Comparison of ENCODE assay signal across 20 cellular contexts in the genomic region with DNA sequence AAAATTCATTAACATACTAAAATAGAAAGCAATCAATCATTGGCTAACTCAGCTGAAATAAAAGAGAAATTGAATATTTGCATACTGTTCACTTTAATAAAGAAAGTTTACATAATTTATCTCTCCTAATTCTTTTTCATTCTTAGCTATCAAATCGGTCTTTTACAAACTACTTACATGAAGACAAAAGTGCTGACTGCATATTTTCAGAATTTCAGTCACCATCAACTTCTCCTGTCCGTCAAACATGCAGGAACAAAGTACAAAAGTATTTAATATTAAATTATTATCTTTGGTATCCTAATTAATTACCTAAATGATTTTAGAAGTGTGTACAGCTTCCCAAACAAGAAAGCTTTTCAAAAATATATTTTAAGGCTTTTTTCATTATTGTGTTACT.
A peak's percentile ranks its signal among the peaks of the same experiment; 100 is the strongest.
DNase-seq lines count a peak whose midpoint lies in the region; ATAC-seq, FAIRE-seq and TF ChIP-seq lines count a peak whose summit lies in the region.
"Had no signal": no experiment of that assay in that cellular context is flagged by ENCODE, and none has a peak within 500 bp of the region (broad histone marks: within the 10 kb centered on the region; RNA-seq: fewer than 3 reads in every experiment).

No MANE protein-coding gene starts in this region.

- DNase-seq in A549 (ENCODE audit: low read depth in 1 of 2, low spot score in 1 of 2): no peak
- DNase-seq in IMR-90: no peak
- no peak for DNase-seq in smooth muscle cell (lab: John Stamatoyannopoulos, UW; ENCODE audit: unreplicated experiment)
- no peak for DNase-seq in T-helper 2 cell treated with Interferon-gamma antibody and Interleukin-4, amounts not matched to agents 5 μg/mL and 100 μg/mL, for 36 hours (ENCODE audit: low spot score)
- DNase-seq: 8988T; AML-193; Caco-2; Calu3; CD4-positive, alpha-beta T cell; CD8-positive, alpha-beta T cell; DMS79 treated with DMSO at 0.1 percent for 48 hours; GF-D8 had no signal

- H2BK20ac ChIP-seq in IMR-90 (ENCODE audit: low read depth, low read length): no peak overlapping the region

- H2AK5ac ChIP-seq in IMR-90 (ENCODE audit: low read depth, low read length): no peak overlapping the region

- no peaks in the 10 kb centered on the region for H3K27me3 Mint-ChIP-seq in T-helper 2 cell treated with Interferon-gamma antibody and Interleukin-4, amounts not matched to agents 5 μg/mL and 100 μg/mL, for 36 hours (ENCODE audit: low read depth)
- H3K27me3 Mint-ChIP-seq: B cell; CD4-positive, alpha-beta T cell had no signal

- H2AK9ac ChIP-seq in IMR-90 (replicated peaks; ENCODE audit: low read depth, low read length, poor library complexity): no peak overlapping the region

- intact Hi-C loops in IMR-90 (cut with micrococcal nuclease): no loop called here

- H2BK5ac ChIP-seq in IMR-90 (ENCODE audit: low read depth, low read length, poor library complexity, severe bottlenecking): no peak overlapping the region

- no peaks in the 10 kb centered on the region for H3K4me1 Mint-ChIP-seq in T-helper 2 cell treated with Interferon-gamma antibody and Interleukin-4, amounts not matched to agents 5 μg/mL and 100 μg/mL, for 36 hours (ENCODE audit: low read depth)
- H3K4me1 Mint-ChIP-seq: B cell had no signal

- no peak overlapping the region for H4K91ac ChIP-seq in IMR-90 (ENCODE audit: insufficient read depth, low read depth, low read length)

- H3K23ac ChIP-seq in IMR-90 (ENCODE audit: low read depth, low read length): no peak overlapping the region

- no peaks in the 10 kb centered on the region for H3K9me3 ChIP-seq in A549
- H3K9me3 ChIP-seq in IMR-90 (ENCODE audit: control insufficient read depth, insufficient read depth, low read length): peaks cover 3% of the 10 kb centered on the region; the same call in 1 of the 2 replicates
- H3K9me3 ChIP-seq in smooth muscle cell (replicated peaks; ENCODE audit: low read depth): no peaks in the 10 kb centered on the region
- H3K9me3 ChIP-seq: BLaER1 treated with 17β-estradiol and CSF1 and Interleukin-3, amounts not matched to agents 10 nM and 100 nM; Caco-2 had no signal

- H3K9me1 ChIP-seq in IMR-90 (ENCODE audit: insufficient read depth, low read length): no peaks in the 10 kb centered on the region

- H3F3A ChIP-seq in smooth muscle cell (ENCODE audit: low read depth): no peaks in the 10 kb centered on the region

- no peak overlapping the region for H3K27ac Mint-ChIP-seq in T-helper 2 cell treated with Interferon-gamma antibody and Interleukin-4, amounts not matched to agents 5 μg/mL and 100 μg/mL, for 36 hours
- H3K27ac Mint-ChIP-seq: B cell; CD4-positive, alpha-beta T cell; CD8-positive, alpha-beta T cell had no signal

- no peak overlapping the region for H4K5ac ChIP-seq in IMR-90 (ENCODE audit: low read depth, low read length)

- POLR2A ChIA-PET in A549 (lab: Yijun Ruan, JAX) (no interaction called here), IMR-90 (lab: Charles Lee; ENCODE audit: unreplicated experiment) (no interaction called here)

- H4K8ac ChIP-seq in IMR-90 (ENCODE audit: low read depth in 2 of 2, low read length in 2 of 2): no peak overlapping the region

- H3K4me1 ChIP-seq in A549: no peaks in the 10 kb centered on the region
- H3K4me1 ChIP-seq in IMR-90 (ENCODE audit: control insufficient read depth, insufficient read depth, low read length): no peaks in the 10 kb centered on the region
- no peaks in the 10 kb centered on the region for H3K4me1 ChIP-seq in smooth muscle cell (ENCODE audit: low read depth)
- H3K4me1 ChIP-seq: BLaER1 treated with 17β-estradiol and CSF1 and Interleukin-3, amounts not matched to agents 10 nM and 100 nM; Caco-2 had no signal

- no peak overlapping the region for H2BK120ac ChIP-seq in IMR-90 (ENCODE audit: low read depth, low read length)

- no peak overlapping the region for H3K4me3 ChIP-seq in A549
- H3K4me3 ChIP-seq in IMR-90 (ENCODE audit: insufficient read depth, low read depth, low read length): no peak overlapping the region
- no peak overlapping the region for H3K4me3 ChIP-seq in smooth muscle cell
- H3K4me3 ChIP-seq: BLaER1 treated with 17β-estradiol and CSF1 and Interleukin-3, amounts not matched to agents 10 nM and 100 nM had no signal

- in situ Hi-C loops in IMR-90 (cut with MboI; ENCODE audit: low sequenced_read_pairs): no loop called here

- H3K56ac ChIP-seq in IMR-90 (ENCODE audit: extremely low read depth, insufficient read depth, low read length): no peak overlapping the region

- H2BK15ac ChIP-seq in IMR-90 (ENCODE audit: low read depth, low read length): no peak overlapping the region

- H3K4me2 ChIP-seq in A549 (no peak overlapping the region), IMR-90 (ENCODE audit: low read depth, low read length) (no peak overlapping the region), smooth muscle cell (no peak overlapping the region)
- H3K4me2 ChIP-seq: BLaER1 treated with 17β-estradiol and CSF1 and Interleukin-3, amounts not matched to agents 10 nM and 100 nM had no signal

- no peak for TF ChIP-seq CTCF in A549 (IDR thresholded peaks at IDR 0.05)
- TF ChIP-seq CTCF in IMR-90 (conservative IDR thresholded peaks at IDR 0.05; ENCODE audit: low read depth, low read length): no peak
- TF ChIP-seq CTCF in smooth muscle cell (IDR thresholded peaks at IDR 0.05; ENCODE audit: borderline replicate concordance, insufficient read depth, poor library complexity, severe bottlenecking): no peak

- dilution Hi-C loops in IMR-90 (cut with HindIII; ENCODE audit: low sequenced_read_pairs, unreplicated experiment): no loop called here

- no peak overlapping the region for H3K14ac ChIP-seq in IMR-90 (replicated peaks; ENCODE audit: low read depth, low read length)

- no peak overlapping the region for H3K4me3 Mint-ChIP-seq in T-helper 2 cell treated with Interferon-gamma antibody and Interleukin-4, amounts not matched to agents 5 μg/mL and 100 μg/mL, for 36 hours
- H3K4me3 Mint-ChIP-seq: B cell; CD4-positive, alpha-beta T cell; CD8-positive, alpha-beta T cell had no signal

- no peaks in the 10 kb centered on the region for H3K36me3 Mint-ChIP-seq in T-helper 2 cell treated with Interferon-gamma antibody and Interleukin-4, amounts not matched to agents 5 μg/mL and 100 μg/mL, for 36 hours (ENCODE audit: low read depth)
- H3K36me3 Mint-ChIP-seq: CD8-positive, alpha-beta T cell had no signal

- H3K27me3 ChIP-seq in IMR-90 (ENCODE audit: control insufficient read depth, insufficient read depth, low read length) (no peaks in the 10 kb centered on the region), smooth muscle cell (ENCODE audit: low read depth) (no peaks in the 10 kb centered on the region)
- H3K27me3 ChIP-seq: BLaER1 treated with 17β-estradiol and CSF1 and Interleukin-3, amounts not matched to agents 10 nM and 100 nM had no signal

- no peaks in the 10 kb centered on the region for H3K79me1 ChIP-seq in IMR-90 (ENCODE audit: low read depth in 1 of 2, low read length in 2 of 2)

- H4K20me1 ChIP-seq in IMR-90 (ENCODE audit: insufficient read depth, low read length): no peaks in the 10 kb centered on the region
- H4K20me1 ChIP-seq in smooth muscle cell (ENCODE audit: low read depth): no peaks in the 10 kb centered on the region
- H4K20me1 ChIP-seq: BLaER1 treated with 17β-estradiol and CSF1 and Interleukin-3, amounts not matched to agents 10 nM and 100 nM had no signal

- no TSS peak for BruUV-seq in IMR-90 (replicated peaks; lab: Mats Ljungman, UMichigan)

- no peaks in the 10 kb centered on the region for H3K36me3 ChIP-seq in IMR-90 (ENCODE audit: control insufficient read depth, insufficient read depth, low read length)
- H3K36me3 ChIP-seq in smooth muscle cell (ENCODE audit: low read depth): no peaks in the 10 kb centered on the region
- H3K36me3 ChIP-seq: BLaER1 treated with 17β-estradiol and CSF1 and Interleukin-3, amounts not matched to agents 10 nM and 100 nM had no signal

- H3K9ac ChIP-seq in IMR-90 (ENCODE audit: low read depth, low read length): no peak overlapping the region
- no peak overlapping the region for H3K9ac ChIP-seq in smooth muscle cell (ENCODE audit: low read depth)
- H3K9ac ChIP-seq: BLaER1 treated with 17β-estradiol and CSF1 and Interleukin-3, amounts not matched to agents 10 nM and 100 nM had no signal

- H3K27ac ChIP-seq in A549 (no peak overlapping the region), IMR-90 (ENCODE audit: insufficient read depth, low read length) (no peak overlapping the region), smooth muscle cell (ENCODE audit: low read depth) (peak overlapping the region; percentile 31)
- H3K27ac ChIP-seq: BLaER1 treated with 17β-estradiol and CSF1 and Interleukin-3, amounts not matched to agents 10 nM and 100 nM; C4-2B had no signal

- no peak overlapping the region for H3K18ac ChIP-seq in IMR-90 (ENCODE audit: low read depth, low read length)

- TF ChIP-seq POLR2A in A549 (IDR thresholded peaks at IDR 0.05; ENCODE audit: low read length) (no peak), IMR-90 (IDR thresholded peaks at IDR 0.05; ENCODE audit: low read depth, low read length) (no peak)

- no peak for FAIRE-seq in A549 (lab: Jason Lieb, UNC)
- FAIRE-seq: A204.1, D721Med, G401.6, GM12891 had no signal

- no peaks in the 10 kb centered on the region for H3K79me2 ChIP-seq in smooth muscle cell (ENCODE audit: low read depth)

- CTCF ChIA-PET in A549 (lab: Yijun Ruan, JAX): no interaction called here
- CTCF ChIA-PET in IMR-90 (lab: Yijun Ruan, JAX): no interaction called here

- no peak overlapping the region for H2AFZ ChIP-seq in IMR-90 (replicated peaks; ENCODE audit: low read length, poor library complexity)
- H2AFZ ChIP-seq in smooth muscle cell (ENCODE audit: low read depth): no peak overlapping the region

- H3K9me3 Mint-ChIP-seq in T-helper 2 cell treated with Interferon-gamma antibody and Interleukin-4, amounts not matched to agents 5 μg/mL and 100 μg/mL, for 36 hours: peaks cover 9% of the 10 kb centered on the region

- no peak for TF ChIP-seq EP300 in A549 (IDR thresholded peaks at IDR 0.05)

- 18% methylated on average over 2 of the region's 2 CpGs for WGBS in A549 (ENCODE audit: missing lambda C conversion rate)
- no CpG with 5 or more reads among the region's 2 CpGs for WGBS in IMR-90 (ENCODE audit: extremely low coverage in 2 of 2, insufficient read length in 1 of 2), 2 experiments
- 65% methylated on average over 2 of the region's 2 CpGs for whole genome bisulfite sequencing in smooth muscle cell (ENCODE audit: low lambda C conversion rate)

- TF ChIP-seq RAD21 in A549 (conservative IDR thresholded peaks at IDR 0.05 in 1 of 2, IDR thresholded peaks at IDR 0.05 in 1 of 2) (no peak), IMR-90 (IDR thresholded peaks at IDR 0.05; ENCODE audit: low read length) (no peak)

- no peak overlapping the region for H3K4ac ChIP-seq in IMR-90 (ENCODE audit: low read depth, low read length)

- no peak for ATAC-seq in A549
- ATAC-seq in IMR-90 (ENCODE audit: low read depth): no peak
- ATAC-seq in GM18873 (IDR thresholded peaks at IDR 0.05; ENCODE audit: low FRiP score, unreplicated experiment): no peak
- ATAC-seq: CD8-positive, alpha-beta T cell had no signal

TF ChIP-seq in IMR-90, 13 proteins besides CTCF, POLR2A, EP300 and RAD21 (continues in another document):
- TF ChIP-seq NFE2L2 (IDR thresholded peaks at IDR 0.05; ENCODE audit: low read depth, low read length): no peak
- TF ChIP-seq RFX5 (IDR thresholded peaks at IDR 0.05; ENCODE audit: low read depth, low read length): no peak
